In genomic region chr3:38136807-38137614, GRCh38 we compare ENCODE assay signal across 8 cellular contexts. TPM values are rescaled to one million over a fixed set of nuclear protein-coding genes. Genes with fewer than 3 reads are reported as not detected.
DNase-seq lines count a peak whose midpoint lies in the region; ATAC-seq lines count a peak whose summit lies in the region.

A gene with protein sequence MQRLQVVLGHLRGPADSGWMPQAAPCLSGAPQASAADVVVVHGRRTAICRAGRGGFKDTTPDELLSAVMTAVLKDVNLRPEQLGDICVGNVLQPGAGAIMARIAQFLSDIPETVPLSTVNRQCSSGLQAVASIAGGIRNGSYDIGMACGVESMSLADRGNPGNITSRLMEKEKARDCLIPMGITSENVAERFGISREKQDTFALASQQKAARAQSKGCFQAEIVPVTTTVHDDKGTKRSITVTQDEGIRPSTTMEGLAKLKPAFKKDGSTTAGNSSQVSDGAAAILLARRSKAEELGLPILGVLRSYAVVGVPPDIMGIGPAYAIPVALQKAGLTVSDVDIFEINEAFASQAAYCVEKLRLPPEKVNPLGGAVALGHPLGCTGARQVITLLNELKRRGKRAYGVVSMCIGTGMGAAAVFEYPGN (minus strand): TSS chr3:38137127. CDS start chr3:38137035, 92 bp downstream.

- DNase-seq in C1 segment of cervical spinal cord (lab: John Stamatoyannopoulos, UW) (peak; percentile 86 to 100 (median 96)), NCI-H748 treated with DMSO at 0.1 percent for 48 hours (lab: John Stamatoyannopoulos, UW) (peak; percentile 91), dedifferentiated amniotic fluid mesenchymal stem cell (ENCODE audit: extremely low spot score) (peak; percentile 99), left lobe of liver (ENCODE audit: low spot score) (peak; percentile 100)
- DNase-seq in activated CD4-positive, alpha-beta T cell treated with anti-CD3 and anti-CD28 coated beads, Interleukin-2, amount 50 U/mL, for 24 hours (ENCODE audit: low read depth in 1 of 2, low spot score in 1 of 2) = peak; percentile 86 to 98
- DNase-seq in stimulated activated CD4-positive, alpha-beta T cell treated with anti-CD3 and anti-CD28 coated beads, Interleukin-2, amount 100 ng/mL, for 4 hours (ENCODE audit: low read depth) = peak; percentile 96

- ATAC-seq in GM19372 (IDR thresholded peaks at IDR 0.05; ENCODE audit: low read depth, unreplicated experiment) = peak; percentile 86
- ATAC-seq in HG03558 (IDR thresholded peaks at IDR 0.05; ENCODE audit: extremely low read depth, unreplicated experiment) = peak; percentile 83
- peak; percentile 80 for ATAC-seq in left lobe of liver

RNA-seq across cellular contexts. Expression of the gene that starts here (rescaled TPM):
- total RNA-seq in left lobe of liver = 479 TPM

Comparison
In these comparisons a context has a peak if more than half of its experiments do, and no peak if none do; other contexts are left out.
1. Peak in every context shown above with its lines: DNase-seq and ATAC-seq.